ENCODE assay signal across 24 cellular contexts in the genomic region with DNA sequence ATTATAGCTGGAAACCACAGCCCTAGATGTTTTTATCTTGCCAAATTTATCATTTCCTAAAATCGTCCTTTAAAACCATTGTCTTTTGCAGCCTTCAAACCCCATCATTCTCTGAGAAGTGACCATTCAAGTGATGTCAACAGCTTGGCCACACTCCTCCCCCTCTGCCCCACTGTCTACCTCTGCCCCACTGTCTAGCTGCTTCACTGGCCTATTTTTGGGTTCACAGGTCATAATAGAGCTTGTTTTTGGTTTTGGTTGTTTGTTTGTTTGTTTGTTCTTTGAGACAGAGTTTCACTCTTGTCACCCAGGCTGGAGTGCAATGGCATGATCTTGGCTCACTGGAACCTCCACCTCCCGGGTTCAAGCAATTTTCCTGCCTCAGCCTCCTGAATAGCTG. TPM values are rescaled to one million over a fixed set of nuclear protein-coding genes. Genes with fewer than 3 reads are reported as not detected.
"Had no signal": no experiment of that assay in that cellular context is flagged by ENCODE, and none has a peak within 500 bp of the region (broad histone marks: within the 10 kb centered on the region; RNA-seq: fewer than 3 reads in every experiment).

No MANE protein-coding gene starts in this region.

- H3K36me3 ChIP-seq: SJCRH30 had no signal

- DNase-seq: activated CD4-positive, alpha-beta T cell treated with anti-CD3 and anti-CD28 coated beads, Interleukin-2, amount 10 ng/mL, durations not matched to agents 24 days and 14 days; activated CD4-positive, alpha-beta T cell treated with anti-CD3 and anti-CD28 coated beads, Interleukin-2, amount 50 U/mL, for 4 hours; activated CD8-positive, alpha-beta T cell treated with anti-CD3 and anti-CD28 coated beads for 36 hours; activated effector memory CD4-positive, alpha-beta T cell treated with anti-CD3 and anti-CD28 coated beads, Interleukin-2, amount 50 U/mL, for 16 hours; activated naive CD4-positive, alpha-beta T cell; activated naive CD4-positive, alpha-beta T cell treated with anti-CD3 and anti-CD28 coated beads, Interleukin-2, amount 50 U/mL, for 16 hours; activated naive CD8-positive, alpha-beta T cell treated with anti-CD3 and anti-CD28 coated beads for 36 hours; activated T-cell treated with anti-CD3 and anti-CD28 coated beads, Interleukin-2, amount 50 U/mL, for 1 hour; activated T-cell treated with anti-CD3 and anti-CD28 coated beads, Interleukin-2, amount 50 U/mL, for 72 hours; amygdala; NCI-H1105; NCI-H1417 treated with DMSO at 0.1 percent for 48 hours; NCI-H1930; NCI-H2081 treated with DMSO at 0.1 percent for 48 hours; NCI-H226; NCI-H446 treated with DMSO at 0.1 percent for 48 hours; NCI-H524; NCI-H69; NCI-H82; SHP77; SJCRH30 had no signal

- H3K4me3 ChIP-seq: SJCRH30, SK-N-MC had no signal

- H3K27me3 ChIP-seq: SJCRH30 had no signal

- H3K9me3 ChIP-seq: SJCRH30 had no signal

- ATAC-seq: activated CD8-positive, alpha-beta T cell treated with anti-CD3 and anti-CD28 coated beads for 36 hours; activated T-cell treated with anti-CD3 and anti-CD28 coated beads, Interleukin-2, amount 50 U/mL, for 72 hours; activated T-helper 17 cell treated with anti-CD3 and anti-CD28 coated beads, Interleukin-2, amount 50 U/mL, for 72 hours; Panc1 had no signal

- H3K27ac ChIP-seq: SJCRH30, SK-N-MC had no signal

RNA-seq across cellular contexts. Expression of gene SCHIP1, which starts 55.8 kb away (rescaled TPM):
- total RNA-seq: activated CD4-positive, alpha-beta T cell treated with anti-CD3 and anti-CD28 coated beads, Interleukin-2, amount 10 ng/mL, durations not matched to agents 24 days and 14 days; activated CD8-positive, alpha-beta T cell treated with anti-CD3 and anti-CD28 coated beads for 36 hours; activated naive CD8-positive, alpha-beta T cell treated with anti-CD3 and anti-CD28 coated beads for 36 hours; activated T-cell treated with anti-CD3 and anti-CD28 coated beads, Interleukin-2, amount 50 U/mL, for 72 hours; activated T-helper 17 cell treated with anti-CD3 and anti-CD28 coated beads, Interleukin-2, amount 50 U/mL, for 72 hours had no signal
